ENCODE assay signal across 25 cellular contexts in the genomic region with DNA sequence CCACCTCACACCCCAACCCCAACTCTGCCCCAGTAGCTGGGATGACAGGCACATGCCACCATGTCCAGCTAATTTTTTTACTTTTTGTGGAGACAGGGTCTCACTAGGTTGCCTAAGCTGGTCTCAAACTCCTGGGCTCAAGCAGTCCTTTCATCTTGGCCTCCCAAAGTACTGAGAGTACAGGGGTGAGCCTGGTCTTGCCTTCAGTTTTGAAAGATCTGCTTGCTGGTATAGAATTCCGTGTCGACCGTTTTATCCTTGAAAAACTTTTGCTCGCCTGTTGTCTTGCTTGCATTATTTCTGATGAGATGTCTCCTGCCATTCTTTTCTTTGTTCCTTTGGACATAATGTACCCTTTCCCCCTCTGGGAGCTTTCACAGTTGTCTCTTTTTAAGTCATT.
DNase-seq lines count a peak whose midpoint lies in the region; ATAC-seq and TF ChIP-seq lines count a peak whose summit lies in the region.
"Had no signal": no experiment of that assay in that cellular context is flagged by ENCODE, and none has a peak within 500 bp of the region (broad histone marks: within the 10 kb centered on the region; RNA-seq: fewer than 3 reads in every experiment).

No MANE protein-coding gene starts in this region.

- H3F3A ChIP-seq in DOHH2 (ENCODE audit: control insufficient read depth, insufficient read depth) = peaks cover 31% of the 10 kb centered on the region

- H3K36me3 ChIP-seq in DOHH2 (ENCODE audit: control insufficient read depth, low read length) = peaks cover 13% of the 10 kb centered on the region
- H3K36me3 ChIP-seq: WERI-Rb-1 had no signal

- H4K20me1 ChIP-seq in DOHH2 (ENCODE audit: control insufficient read depth, insufficient read depth, low read depth, low read length) = peaks cover 3% of the 10 kb centered on the region; the same call in 1 of the 2 replicates

- peak overlapping the region; percentile 74 for H3K4me3 ChIP-seq in DOHH2 (ENCODE audit: low read length)
- H3K4me3 ChIP-seq: skin epidermis had no signal

- peaks cover 83% of the 10 kb centered on the region for H3K4me1 ChIP-seq in DOHH2 (ENCODE audit: control insufficient read depth, low read length)

- peaks cover 81% of the 10 kb centered on the region for H3K79me2 ChIP-seq in DOHH2 (ENCODE audit: control insufficient read depth, low read length)

- TF ChIP-seq CTCF in DOHH2 (IDR thresholded peaks at IDR 0.05; ENCODE audit: low read depth, low read length, poor library complexity, severe bottlenecking) = no peak

- H3K4me1 Mint-ChIP-seq in activated naive CD4-positive, alpha-beta T cell treated with anti-CD3 and anti-CD28 coated beads for 36 hours (ENCODE audit: low read depth) = peaks cover 70% of the 10 kb centered on the region
- H3K4me1 Mint-ChIP-seq in central memory CD8-positive, alpha-beta T cell = peaks cover 94% of the 10 kb centered on the region

- H3K9me3 ChIP-seq in DOHH2 (ENCODE audit: control insufficient read depth, insufficient read depth, low read length) = no peaks in the 10 kb centered on the region

- no peak for ATAC-seq in activated naive CD4-positive, alpha-beta T cell treated with anti-CD3 and anti-CD28 coated beads, Interleukin-2, amount 50 U/mL, for 72 hours
- ATAC-seq in central memory CD8-positive, alpha-beta T cell (replicated peaks; ENCODE audit: extremely low read depth, poor library complexity, severe bottlenecking) = no peak
- ATAC-seq in GM19455 (IDR thresholded peaks at IDR 0.05; ENCODE audit: unreplicated experiment) = no peak
- ATAC-seq in GM21390 (IDR thresholded peaks at IDR 0.05; ENCODE audit: unreplicated experiment) = no peak
- ATAC-seq: HCT116 had no signal

- no peaks in the 10 kb centered on the region for H3K9me2 ChIP-seq in DOHH2 (replicated peaks; ENCODE audit: control insufficient read depth, low read length)

- H3K27me3 Mint-ChIP-seq in activated naive CD4-positive, alpha-beta T cell treated with anti-CD3 and anti-CD28 coated beads for 36 hours (ENCODE audit: low read depth) = no peaks in the 10 kb centered on the region
- H3K27me3 Mint-ChIP-seq in central memory CD8-positive, alpha-beta T cell = no peaks in the 10 kb centered on the region

- peak overlapping the region; percentile 38 for H3K27ac Mint-ChIP-seq in activated naive CD4-positive, alpha-beta T cell treated with anti-CD3 and anti-CD28 coated beads for 36 hours
- H3K27ac Mint-ChIP-seq in activated naive CD4-positive, alpha-beta T cell treated with anti-CD3 and anti-CD28 coated beads, Interleukin-2, amount 50 U/mL, for 72 hours = no peak overlapping the region
- peak overlapping the region; percentile 38 for H3K27ac Mint-ChIP-seq in central memory CD8-positive, alpha-beta T cell (ENCODE audit: low read depth)
- H3K27ac Mint-ChIP-seq: T-helper 2 cell treated with Interferon-gamma antibody and Interleukin-4, amounts not matched to agents 5 μg/mL and 100 μg/mL, for 36 hours had no signal

- H3K9me3 Mint-ChIP-seq in activated naive CD4-positive, alpha-beta T cell treated with anti-CD3 and anti-CD28 coated beads for 36 hours = peaks cover 2% of the 10 kb centered on the region
- no peaks in the 10 kb centered on the region for H3K9me3 Mint-ChIP-seq in activated naive CD4-positive, alpha-beta T cell treated with anti-CD3 and anti-CD28 coated beads, Interleukin-2, amount 50 U/mL, for 72 hours
- no peaks in the 10 kb centered on the region for H3K9me3 Mint-ChIP-seq in central memory CD8-positive, alpha-beta T cell
- H3K9me3 Mint-ChIP-seq: T-helper 2 cell treated with Interferon-gamma antibody and Interleukin-4, amounts not matched to agents 5 μg/mL and 100 μg/mL, for 36 hours had no signal

- peak overlapping the region; percentile 100 for H3K27ac ChIP-seq in DOHH2 (ENCODE audit: low read depth, low read length)
- H3K27ac ChIP-seq: skin epidermis, WERI-Rb-1 had no signal

- H3K4me3 Mint-ChIP-seq in activated naive CD4-positive, alpha-beta T cell treated with anti-CD3 and anti-CD28 coated beads for 36 hours = no peak overlapping the region
- H3K4me3 Mint-ChIP-seq in central memory CD8-positive, alpha-beta T cell = peak overlapping the region; percentile 14
- H3K4me3 Mint-ChIP-seq: T-helper 2 cell treated with Interferon-gamma antibody and Interleukin-4, amounts not matched to agents 5 μg/mL and 100 μg/mL, for 36 hours had no signal

- peaks cover 8% of the 10 kb centered on the region for H3K36me3 Mint-ChIP-seq in activated naive CD4-positive, alpha-beta T cell treated with anti-CD3 and anti-CD28 coated beads for 36 hours (ENCODE audit: low read depth)
- peaks cover 0 to 6% of the 10 kb centered on the region in 2 donors for H3K36me3 Mint-ChIP-seq in activated naive CD4-positive, alpha-beta T cell treated with anti-CD3 and anti-CD28 coated beads, Interleukin-2, amount 50 U/mL, for 72 hours
- peaks cover 22% of the 10 kb centered on the region for H3K36me3 Mint-ChIP-seq in central memory CD8-positive, alpha-beta T cell (ENCODE audit: insufficient read depth)

- no peaks in the 10 kb centered on the region for H3K27me3 ChIP-seq in DOHH2 (ENCODE audit: control insufficient read depth, low read length)

- intact Hi-C loops in activated naive CD4-positive, alpha-beta T cell treated with anti-CD3 and anti-CD28 coated beads for 36 hours (cut with micrococcal nuclease) = no loop called here

- H3K4me2 ChIP-seq in DOHH2 (ENCODE audit: low read length) = peak overlapping the region; percentile 99

- no peak for DNase-seq in activated naive CD4-positive, alpha-beta T cell treated with anti-CD3 and anti-CD28 coated beads for 36 hours
- no peak for DNase-seq in activated naive CD4-positive, alpha-beta T cell treated with anti-CD3 and anti-CD28 coated beads, Interleukin-2, amount 50 U/mL, for 72 hours (ENCODE audit: low spot score in 2 of 2)
- no peak for DNase-seq in central memory CD8-positive, alpha-beta T cell (ENCODE audit: low spot score in 2 of 2)
- DNase-seq in retina = peak; percentile 72
- DNase-seq in DMS 273 (lab: John Stamatoyannopoulos, UW; ENCODE audit: unreplicated experiment) = no peak
- DNase-seq: activated CD4-positive, alpha-beta T cell treated with anti-CD3 and anti-CD28 coated beads, Interleukin-2, amount 50 U/mL, for 48 hours; activated naive CD4-positive, alpha-beta T cell; activated T-cell treated with anti-CD3 and anti-CD28 coated beads for 4 hours; aorta; caudate nucleus; dermis blood vessel endothelial cell; kidney; NCI-H1105; NCI-H2029; NCI-H345; NCI-H748 treated with DMSO at 0.1 percent for 48 hours; RPMI8226; stimulated activated CD4-positive, alpha-beta T cell treated with anti-CD3 and anti-CD28 coated beads, Interleukin-1b, Interleukin-23, amount 100 ng/mL, for 48 hours; WERI-Rb-1 had no signal

- CTCF ChIA-PET in activated naive CD4-positive, alpha-beta T cell treated with anti-CD3 and anti-CD28 coated beads for 36 hours (lab: Charles Lee) = no interaction called here

Comparison
In these comparisons a context has a peak if more than half of its experiments do, and no peak if none do; other contexts are left out.
1. H3K27ac Mint-ChIP-seq: peak in activated naive CD4-positive, alpha-beta T cell treated with anti-CD3 and anti-CD28 coated beads for 36 hours (single experiment) and central memory CD8-positive, alpha-beta T cell (single experiment); none in activated naive CD4-positive, alpha-beta T cell treated with anti-CD3 and anti-CD28 coated beads, Interleukin-2, amount 50 U/mL, for 72 hours (0 of 2).